Comparison of ENCODE assay signal across 15 cellular contexts in the genomic region with DNA sequence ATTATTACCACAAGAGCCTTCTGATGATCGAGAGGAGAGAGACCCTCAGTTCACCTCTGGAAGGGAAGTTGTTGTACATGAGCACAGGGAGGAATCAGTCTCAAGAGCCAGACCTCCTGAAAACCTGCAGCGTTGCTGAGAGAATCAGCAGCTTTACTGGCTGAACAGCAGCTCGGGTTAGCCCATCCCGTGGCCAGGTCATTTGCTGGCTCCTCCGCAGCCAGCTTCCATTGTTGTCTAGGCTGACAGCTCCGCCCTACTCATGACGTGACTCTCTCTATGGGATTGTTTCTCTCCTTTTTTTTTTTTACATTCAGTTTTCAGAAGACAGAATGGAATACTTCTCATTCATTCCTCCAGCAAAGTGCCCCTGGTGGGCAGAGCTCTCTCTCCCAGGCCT.
A peak's percentile ranks its signal among the peaks of the same experiment; 100 is the strongest.
DNase-seq lines count a peak whose midpoint lies in the region; ATAC-seq and TF ChIP-seq lines count a peak whose summit lies in the region.
"Had no signal": no experiment of that assay in that cellular context is flagged by ENCODE, and none has a peak within 500 bp of the region (broad histone marks: within the 10 kb centered on the region; RNA-seq: fewer than 3 reads in every experiment).

No MANE protein-coding gene starts in this region.

- TF ChIP-seq CTCF in cardiac fibroblast (IDR thresholded peaks at IDR 0.05; ENCODE audit: low read depth, low read length) (no peak), GM10248 (IDR thresholded peaks at IDR 0.05; ENCODE audit: control extremely low read depth, extremely low read depth, low read depth, missing control alignments) (no peak)

- H3K9ac ChIP-seq in HUES48 (ENCODE audit: low read depth, low read length) = no peak overlapping the region

- no peaks in the 10 kb centered on the region for H3K9me3 ChIP-seq in HUES48 (ENCODE audit: control insufficient read depth, insufficient read depth, low read length)
- H3K9me3 ChIP-seq: psoas muscle had no signal

- DNase-seq in cardiac fibroblast (ENCODE audit: low read depth in 2 of 2) = peak; percentile 68 to 69
- peak; percentile 80 for DNase-seq in iPS-NIHi11 (ENCODE audit: low spot score)
- DNase-seq in occipital lobe (lab: John Stamatoyannopoulos, UW) = peak; percentile 14
- DNase-seq in GM10248 (ENCODE audit: extremely low spot score) = no peak
- no peak for DNase-seq in activated CD4-positive, CD25-positive, alpha-beta regulatory T cell treated with anti-CD3 and anti-CD28 coated beads, Interleukin-2, amount 50 U/mL, for 72 hours
- no peak for DNase-seq in activated naive CD4-positive, alpha-beta T cell treated with Interleukin-2 at 50 U/mL for 16 hours
- DNase-seq: activated B cell treated with CpG ODN at 0.5 μM for 24 hours; activated CD8-positive, alpha-beta memory T cell treated with anti-CD3 and anti-CD28 coated beads, Interleukin-2, amount 50 U/mL, for 48 hours; effector memory CD8-positive, alpha-beta T cell; NCI-H2171; psoas muscle; stimulated activated CD4-positive, alpha-beta T cell treated with anti-CD3 and anti-CD28 coated beads, Interleukin-2, amount 100 ng/mL, for 24 hours had no signal

- H3K27me3 ChIP-seq in HUES48 (ENCODE audit: control insufficient read depth, insufficient read depth, low read length) = no peaks in the 10 kb centered on the region

- CTCF ChIA-PET in GM10248 (lab: Yijun Ruan, JAX) = interaction anchor here (1.1 to 9.6 kb wide), 4 partner anchors 15 to 139 kb away, joined by 3 to 167 read pairs (median 3); partner anchors contain the start of genes IFT43 and TGFB3

- POLR2A ChIA-PET in GM10248 (lab: Yijun Ruan, JAX) = no interaction called here

- no peaks in the 10 kb centered on the region; the same call in 1 of the 2 replicates for H3K36me3 ChIP-seq in HUES48 (ENCODE audit: control insufficient read depth, insufficient read depth, low read length)

- H3K4me1 ChIP-seq in HUES48 (ENCODE audit: control insufficient read depth, insufficient read depth, low read length) = peaks cover 18% of the 10 kb centered on the region

- peak overlapping the region; percentile 49 for H3K27ac ChIP-seq in HUES48 (ENCODE audit: low read depth, low read length)
- H3K27ac ChIP-seq: psoas muscle had no signal

- ATAC-seq in GM21390 (IDR thresholded peaks at IDR 0.05; ENCODE audit: unreplicated experiment) = no peak
- ATAC-seq: effector memory CD8-positive, alpha-beta T cell; psoas muscle had no signal

- H3K4me3 ChIP-seq in HUES48 (ENCODE audit: low read depth, low read length) (no peak overlapping the region), cardiac fibroblast (replicated peaks in 1 of 2; ENCODE audit: low read depth in 2 of 2, low read length in 2 of 2) (no peak overlapping the region)
- H3K4me3 ChIP-seq: lung, psoas muscle had no signal

Comparison
In these comparisons a context has a peak if more than half of its experiments do, and no peak if none do; other contexts are left out.
1. DNase-seq: peak in cardiac fibroblast (2 of 2), iPS-NIHi11 (single experiment) and occipital lobe (single experiment); none in GM10248 (single experiment), activated CD4-positive, CD25-positive, alpha-beta regulatory T cell treated with anti-CD3 and anti-CD28 coated beads, Interleukin-2, amount 50 U/mL, for 72 hours (single experiment) and activated naive CD4-positive, alpha-beta T cell treated with Interleukin-2 at 50 U/mL for 16 hours (single experiment).